ENCODE assay signal across 18 cellular contexts in genomic region chr9:21683484-21684175, GRCh38.
"Had no signal": no experiment of that assay in that cellular context is flagged by ENCODE, and none has a peak within 500 bp of the region (broad histone marks: within the 10 kb centered on the region; RNA-seq: fewer than 3 reads in every experiment).

No MANE protein-coding gene starts in this region.

- H3K9me3 ChIP-seq: psoas muscle, right lobe of liver, spleen had no signal

- H3K27me3 ChIP-seq: right lobe of liver, spleen had no signal

- H3K9me3 Mint-ChIP-seq: activated CD8-positive, alpha-beta T cell treated with anti-CD3 and anti-CD28 coated beads for 36 hours; activated T-cell treated with anti-CD3 and anti-CD28 coated beads, Interleukin-2, amount 50 U/mL, for 72 hours; dendritic cell treated with granulocyte-macrophage colony-stimulating factor and Interleukin-4, amounts not matched to agents 40 ng/mL and 50 ng/mL, for 4 days; effector memory CD8-positive, alpha-beta T cell; nephron; stimulated activated memory B cell treated with anti-CD40 and anti-IgM and Interleukin-4, amounts not matched to agents 10 μg/mL and 1 μg/mL and 100 μg/mL, for 72 hours; type B pancreatic cell had no signal

- H3K27me3 Mint-ChIP-seq: activated CD4-positive, alpha-beta T cell treated with anti-CD3 and anti-CD28 coated beads for 36 hours; activated CD8-positive, alpha-beta T cell treated with anti-CD3 and anti-CD28 coated beads for 36 hours; stimulated activated memory B cell treated with anti-CD40 and anti-IgM and Interleukin-4, amounts not matched to agents 10 μg/mL and 1 μg/mL and 100 μg/mL, for 72 hours; type B pancreatic cell had no signal

- H3K27ac Mint-ChIP-seq: activated CD4-positive, alpha-beta T cell treated with anti-CD3 and anti-CD28 coated beads for 36 hours; activated T-cell treated with anti-CD3 and anti-CD28 coated beads, Interleukin-2, amount 50 U/mL, for 72 hours; dendritic cell treated with granulocyte-macrophage colony-stimulating factor and Interleukin-4, amounts not matched to agents 40 ng/mL and 50 ng/mL, for 4 days; effector memory CD8-positive, alpha-beta T cell; nephron; stimulated activated memory B cell treated with anti-CD40 and anti-IgM and Interleukin-4, amounts not matched to agents 10 μg/mL and 1 μg/mL and 100 μg/mL, for 72 hours; type B pancreatic cell had no signal

- H3K36me3 ChIP-seq: right lobe of liver, spleen had no signal

- H3K4me1 Mint-ChIP-seq: nephron had no signal

- H3K36me3 Mint-ChIP-seq: stimulated activated memory B cell treated with anti-CD40 and anti-IgM and Interleukin-4, amounts not matched to agents 10 μg/mL and 1 μg/mL and 100 μg/mL, for 72 hours; type B pancreatic cell had no signal

- ATAC-seq: effector memory CD8-positive, alpha-beta T cell; left colon; psoas muscle; right lobe of liver; stimulated activated memory B cell treated with anti-CD40 and anti-IgM and Interleukin-4, amounts not matched to agents 10 μg/mL and 1 μg/mL and 100 μg/mL, for 72 hours had no signal

- H3K27ac ChIP-seq: psoas muscle, right lobe of liver, spleen had no signal

- H3K4me1 ChIP-seq: psoas muscle, right lobe of liver, spleen had no signal

- H3K4me3 Mint-ChIP-seq: activated CD4-positive, alpha-beta T cell treated with anti-CD3 and anti-CD28 coated beads for 36 hours; activated CD8-positive, alpha-beta T cell treated with anti-CD3 and anti-CD28 coated beads for 36 hours; activated T-cell treated with anti-CD3 and anti-CD28 coated beads, Interleukin-2, amount 50 U/mL, for 72 hours; dendritic cell treated with granulocyte-macrophage colony-stimulating factor and Interleukin-4, amounts not matched to agents 40 ng/mL and 50 ng/mL, for 4 days; effector memory CD8-positive, alpha-beta T cell; nephron; stimulated activated memory B cell treated with anti-CD40 and anti-IgM and Interleukin-4, amounts not matched to agents 10 μg/mL and 1 μg/mL and 100 μg/mL, for 72 hours; type B pancreatic cell had no signal

- H3K4me3 ChIP-seq: psoas muscle, right lobe of liver, spleen had no signal

- DNase-seq: activated CD4-positive, alpha-beta T cell treated with anti-CD3 and anti-CD28 coated beads for 36 hours; activated CD8-positive, alpha-beta memory T cell treated with anti-CD3 and anti-CD28 coated beads, Interleukin-2, amount 50 U/mL, for 4 hours; activated CD8-positive, alpha-beta T cell treated with anti-CD3 and anti-CD28 coated beads for 36 hours; activated gamma-delta T cell treated with Interleukin-2 at 50 U/mL for 16 hours; activated T-cell treated with anti-CD3 and anti-CD28 coated beads, Interleukin-2, amount 50 U/mL, for 72 hours; effector memory CD8-positive, alpha-beta T cell; head of caudate nucleus; left colon; occipital lobe; psoas muscle; right lobe of liver; spleen; stimulated activated CD4-positive, alpha-beta T cell treated with anti-CD3 and anti-CD28 coated beads, Interleukin-1b, Interleukin-23, amount 100 ng/mL, for 48 hours; T-helper 9 cell had no signal
